ENCODE assay signal across 20 cellular contexts in genomic region chr3:184222521-184222920, GRCh38. TPM values are rescaled to one million over a fixed set of nuclear protein-coding genes. Genes with fewer than 3 reads are reported as not detected.
DNase-seq lines count a peak whose midpoint lies in the region; ATAC-seq, FAIRE-seq and TF ChIP-seq lines count a peak whose summit lies in the region.
"Had no signal": no experiment of that assay in that cellular context is flagged by ENCODE, and none has a peak within 500 bp of the region (broad histone marks: within the 10 kb centered on the region; RNA-seq: fewer than 3 reads in every experiment).

No MANE protein-coding gene starts in this region.

- no peak overlapping the region for H3K4ac ChIP-seq in trophoblast cell (ENCODE audit: low read depth, low read length)

- no peak overlapping the region for H3K23ac ChIP-seq in trophoblast cell (ENCODE audit: low read length)

- no peak overlapping the region for H2AK5ac ChIP-seq in trophoblast cell (ENCODE audit: low read length)

- TF ChIP-seq CTCF in HepG2 (CRISPR knock-in tag; IDR thresholded peaks at IDR 0.05) (no peak), right lobe of liver (IDR thresholded peaks at IDR 0.05) (no peak), HEK293 (tag by site-specific recombination; IDR thresholded peaks at IDR 0.05) (no peak), heart left ventricle (IDR thresholded peaks at IDR 0.05) (no peak)

- H3K36me3 ChIP-seq in HepG2 (replicated peaks in 1 of 2; ENCODE audit: control insufficient read depth in 1 of 2, insufficient read depth in 2 of 2, low read length in 2 of 2) (no peaks in the 10 kb centered on the region), right lobe of liver (no peaks in the 10 kb centered on the region), HEK293 (ENCODE audit: control insufficient read depth in 2 of 2, insufficient read depth in 1 of 2, low read length in 2 of 2) (no peaks in the 10 kb centered on the region), trophoblast cell (ENCODE audit: control insufficient read depth in 1 of 2, insufficient read depth in 2 of 2, low read length in 2 of 2) (no peaks in the 10 kb centered on the region), heart left ventricle (no peaks in the 10 kb centered on the region)
- H3K36me3 ChIP-seq: HAP-1 had no signal

- POLR2A ChIA-PET in HepG2 (lab: Yijun Ruan, JAX): no interaction called here
- POLR2A ChIA-PET in HEK293 (lab: Yijun Ruan, JAX): no interaction called here

- H3K9me3 ChIP-seq in HepG2 (ENCODE audit: low read length): no peaks in the 10 kb centered on the region
- H3K9me3 ChIP-seq in right lobe of liver: no peaks in the 10 kb centered on the region
- H3K9me3 ChIP-seq in HEK293 (ENCODE audit: control insufficient read depth, insufficient read depth, low read depth, low read length): no peaks in the 10 kb centered on the region
- H3K9me3 ChIP-seq in trophoblast cell (ENCODE audit: insufficient read depth, low read depth, low read length): no peaks in the 10 kb centered on the region
- no peaks in the 10 kb centered on the region for H3K9me3 ChIP-seq in heart left ventricle
- H3K9me3 ChIP-seq: A549, HAP-1 had no signal

- H2AFZ ChIP-seq in HepG2 (ENCODE audit: low read length) (no peak overlapping the region), trophoblast cell (ENCODE audit: insufficient read depth, low read length, poor library complexity) (no peak overlapping the region)

- H3K79me2 ChIP-seq in HepG2 (ENCODE audit: insufficient read depth, low read length) (no peaks in the 10 kb centered on the region), trophoblast cell (ENCODE audit: control insufficient read depth, insufficient read depth, low read length, poor library complexity) (no peaks in the 10 kb centered on the region)

- no peak overlapping the region for H4K91ac ChIP-seq in trophoblast cell (ENCODE audit: low read depth, low read length)

- no peak for TF ChIP-seq RAD21 in HepG2 (CRISPR knock-in tag; IDR thresholded peaks at IDR 0.05)

- TF ChIP-seq EP300 in HepG2 (IDR thresholded peaks at IDR 0.05; ENCODE audit: low read depth in 2 of 2, low read length in 2 of 2): no peak
- no peak for TF ChIP-seq EP300 in HepG2 (CRISPR knock-in tag; IDR thresholded peaks at IDR 0.05; ENCODE audit: borderline replicate concordance)

- no peak for TF ChIP-seq POLR2A in HepG2 (IDR thresholded peaks at IDR 0.05; ENCODE audit: insufficient read depth in 1 of 2, low read depth in 2 of 2, low read length in 2 of 2)
- TF ChIP-seq POLR2A in right lobe of liver (IDR thresholded peaks at IDR 0.05): no peak
- no peak for TF ChIP-seq POLR2A in heart left ventricle (IDR thresholded peaks at IDR 0.05)

- intact Hi-C loops in HepG2 (cut with micrococcal nuclease; ENCODE audit: unreplicated experiment): loop anchor here (10.0 kb wide), 1 partner anchor 62 kb away; no protein-coding TSS in a partner anchor
- intact Hi-C loops in right lobe of liver (cut with DNase I): no loop called here
- intact Hi-C loops in heart left ventricle (cut with DNase I): no loop called here

- no peak overlapping the region for H3K18ac ChIP-seq in trophoblast cell (ENCODE audit: low read length)

- H2BK5ac ChIP-seq in trophoblast cell (ENCODE audit: low read depth, low read length, poor library complexity): no peak overlapping the region

- no peak overlapping the region for H2BK120ac ChIP-seq in trophoblast cell (ENCODE audit: insufficient read depth, low read length, poor library complexity)

- H2BK12ac ChIP-seq in trophoblast cell (ENCODE audit: low read length): no peak overlapping the region

- no peak overlapping the region for H3K27ac ChIP-seq in HepG2 (ENCODE audit: extremely low read length, insufficient read depth, low read length)
- no peak overlapping the region for H3K27ac ChIP-seq in right lobe of liver
- H3K27ac ChIP-seq in HEK293 (ENCODE audit: extremely low read depth, low read depth, low read length): no peak overlapping the region
- no peak overlapping the region for H3K27ac ChIP-seq in trophoblast cell (ENCODE audit: low read depth, low read length)
- no peak overlapping the region for H3K27ac ChIP-seq in heart left ventricle
- H3K27ac ChIP-seq: A549 had no signal

- no peaks in the 10 kb centered on the region for H3K4me1 ChIP-seq in HepG2 (ENCODE audit: insufficient read depth, low read length)
- H3K4me1 ChIP-seq in right lobe of liver: no peaks in the 10 kb centered on the region
- no peaks in the 10 kb centered on the region for H3K4me1 ChIP-seq in HEK293 (ENCODE audit: control insufficient read depth, insufficient read depth, low read length)
- no peaks in the 10 kb centered on the region for H3K4me1 ChIP-seq in trophoblast cell (ENCODE audit: control insufficient read depth in 1 of 2, insufficient read depth in 2 of 2, low read length in 2 of 2)
- H3K4me1 ChIP-seq in heart left ventricle: no peaks in the 10 kb centered on the region
- H3K4me1 ChIP-seq: A549, HAP-1 had no signal

- FAIRE-seq in HepG2 (lab: Jason Lieb, UNC) (no peak), RCC 7860 (lab: Jason Lieb, UNC) (no peak)
- FAIRE-seq: A549, G401.6, GM12892, H54 had no signal

- no TSS peak for BruUV-seq in HepG2 (replicated peaks; lab: Mats Ljungman, UMichigan)

- CTCF ChIA-PET in HepG2 (lab: Yijun Ruan, JAX; ENCODE audit: low intra/inter-chr PET ratio, low total read pairs): no interaction called here
- CTCF ChIA-PET in HEK293 (lab: Yijun Ruan, JAX): no interaction called here

- H3K14ac ChIP-seq in trophoblast cell (ENCODE audit: low read length): no peak overlapping the region

- H3K79me1 ChIP-seq in trophoblast cell (ENCODE audit: low read length): no peaks in the 10 kb centered on the region

- no peak overlapping the region for H3K4me2 ChIP-seq in HepG2 (ENCODE audit: low read depth, low read length)
- no peak overlapping the region for H3K4me2 ChIP-seq in trophoblast cell (ENCODE audit: low read length)
- H3K4me2 ChIP-seq: A549 had no signal

- in situ Hi-C loops in HepG2 (cut with HindIII; ENCODE audit: extremely low pct_ligation_motif_present, low pct_unique_long_range_greater_than_20kb): no loop called here

- peaks cover 2% of the 10 kb centered on the region; the same call in 1 of the 2 replicates for H4K20me1 ChIP-seq in HepG2 (ENCODE audit: insufficient read depth, low read length)

- H3K27me3 ChIP-seq in HepG2 (ENCODE audit: control insufficient read depth in 1 of 2, insufficient read depth in 2 of 2, low read length in 2 of 2): peaks cover 0 to 18% of the 10 kb centered on the region in 2 experiments; a peak in 2 of 5 replicates
- no peaks in the 10 kb centered on the region for H3K27me3 ChIP-seq in right lobe of liver
- no peaks in the 10 kb centered on the region for H3K27me3 ChIP-seq in trophoblast cell (ENCODE audit: insufficient read depth, low read length)
- peaks cover 0 to 24% (median 0%) of the 10 kb centered on the region in 9 donors for H3K27me3 ChIP-seq in heart left ventricle

- no peak for ATAC-seq in HepG2
- no peak for ATAC-seq in right lobe of liver
- ATAC-seq in heart left ventricle: no peak
- ATAC-seq: A549 had no signal

- no peak overlapping the region for H4K8ac ChIP-seq in trophoblast cell (ENCODE audit: low read depth, low read length)

- H3K4me3 ChIP-seq in HepG2 (replicated peaks in 1 of 3; ENCODE audit: insufficient read depth in 1 of 3, low read depth in 2 of 3, low read length in 3 of 3) (no peak overlapping the region), right lobe of liver (no peak overlapping the region), HEK293 (ENCODE audit: low read depth, low read length) (no peak overlapping the region), trophoblast cell (ENCODE audit: low read depth, low read length) (no peak overlapping the region), heart left ventricle (no peak overlapping the region)
- H3K4me3 ChIP-seq: A549, HAP-1 had no signal

- H3K9ac ChIP-seq in HepG2 (ENCODE audit: insufficient read depth, low read depth, low read length): no peak overlapping the region
- no peak overlapping the region for H3K9ac ChIP-seq in trophoblast cell (ENCODE audit: low read length)

- no peak for DNase-seq in HepG2 (ENCODE audit: low spot score)
- DNase-seq in right lobe of liver: no peak
- DNase-seq in trophoblast cell: peak; percentile 38 to 64
- no peak for DNase-seq in RCC 7860 (ENCODE audit: low spot score)
- DNase-seq in heart left ventricle: no peak
- DNase-seq: 8988T; ACHN; C1 segment of cervical spinal cord; CD4-positive, alpha-beta memory T cell; COR-L47; DMS153; DND-41; GOT3 had no signal

- 0% methylated on average over 3 of the region's 3 CpGs for WGBS in HepG2 (ENCODE audit: low lambda C conversion rate)
- WGBS in right lobe of liver (ENCODE audit: insufficient coverage, low coverage, low lambda C conversion rate, missing lambda C conversion rate): 62% methylated on average over 3 of the region's 3 CpGs
- no CpG with 5 or more reads among the region's 3 CpGs for WGBS in trophoblast cell (ENCODE audit: extremely low coverage, insufficient coverage, insufficient read length)
- 78 to 91% (median 85%) methylated on average over 3 of the region's 3 CpGs for WGBS in heart left ventricle, 4 donors

- no peak overlapping the region for H4K12ac ChIP-seq in trophoblast cell (ENCODE audit: low read depth, low read length)

RNA-seq across cellular contexts. Expression of gene VWA5B2, which starts 6.9 kb away (rescaled TPM):
- 0.04 TPM in 1 of 2 replicates, not detected in the other for total RNA-seq in HepG2 (2016; rRNA removed; fragmentation: Illumina TruSeq; extraction: Trizol)
- not detected in 2 replicates for total RNA-seq in HepG2 (2016; cell fraction: cytosol; rRNA removed; fragmentation: Illumina TruSeq; extraction: Trizol; ENCODE audit: low read depth)
- total RNA-seq in HepG2 (2016; cell fraction: insoluble cytoplasmic fraction; rRNA removed; fragmentation: Illumina TruSeq; extraction: Trizol): 0.06 TPM in 1 of 2 replicates, not detected in the other
- not detected in 2 replicates for total RNA-seq in HepG2 (2016; cell fraction: membrane; rRNA removed; fragmentation: Illumina TruSeq; extraction: Trizol)
- total RNA-seq in HepG2 (2016; cell fraction: nucleus; rRNA removed; fragmentation: Illumina TruSeq; extraction: Trizol): 0.25 TPM in 1 of 2 replicates, not detected in the other
- polyA plus RNA-seq in HepG2 (2011; rRNA removed): 0.03 and 0.04 TPM in 2 replicates
- not detected in 2 replicates for polyA plus RNA-seq in HepG2 (2011; cell fraction: cytosol; rRNA removed)
- 0.26 and 0.50 TPM in 2 replicates for polyA plus RNA-seq in HepG2 (2011; cell fraction: nucleus; rRNA removed)
- 0.13 TPM in 1 of 2 replicates, not detected in the other for polyA plus RNA-seq in HepG2 (2012)
- polyA plus RNA-seq in HepG2 (2016; cell fraction: cytosol; fragmentation: Illumina TruSeq; extraction: Trizol; ENCODE audit: low read depth): not detected in 2 replicates
- polyA plus RNA-seq in HepG2 (2016; cell fraction: insoluble cytoplasmic fraction; fragmentation: Illumina TruSeq; extraction: Trizol; ENCODE audit: low read depth): 0.07 TPM in 1 of 2 replicates, not detected in the other
- polyA plus RNA-seq in HepG2 (2016; cell fraction: membrane; fragmentation: Illumina TruSeq; extraction: Trizol; ENCODE audit: low read depth): not detected in 2 replicates
- polyA plus RNA-seq in HepG2 (2016; cell fraction: nucleus; fragmentation: Illumina TruSeq; extraction: Trizol; ENCODE audit: insufficient read depth, low read depth): 0.18 and 0.64 TPM in 2 replicates
- polyA minus RNA-seq in HepG2 (2011; rRNA and poly(A)+ RNA removed; ENCODE audit: low replicate concordance): 0.48 and 0.87 TPM in 2 replicates
- not detected in 2 replicates for polyA minus RNA-seq in HepG2 (2011; cell fraction: cytosol; rRNA and poly(A)+ RNA removed)
- not detected in 2 replicates for polyA minus RNA-seq in HepG2 (2011; cell fraction: nucleus; rRNA and poly(A)+ RNA removed)
- total RNA-seq in right lobe of liver: under 1 TPM in 3 of 6 experiments, not detected in 3; 0.21 to 0.59 (median 0.25) TPM
- 0.01 TPM in 2 replicates for polyA plus RNA-seq in trophoblast cell (2013)
- not detected for total RNA-seq in heart left ventricle
- under 1 TPM in 1 of 2 donors, not detected in 1; 0.11 TPM for polyA plus RNA-seq in heart left ventricle
- total RNA-seq: CD4-positive, alpha-beta memory T cell had no signal
- polyA plus RNA-seq: BJ had no signal

RNA-seq across cellular contexts. Expression of gene ALG3, which starts 26.2 kb away (rescaled TPM):
- total RNA-seq in HepG2 (2016; rRNA removed; fragmentation: Illumina TruSeq; extraction: Trizol): 28.8 and 46.6 TPM in 2 replicates
- 47.3 and 56.1 TPM in 2 replicates for total RNA-seq in HepG2 (2016; cell fraction: cytosol; rRNA removed; fragmentation: Illumina TruSeq; extraction: Trizol; ENCODE audit: low read depth)
- 27.8 and 43.4 TPM in 2 replicates for total RNA-seq in HepG2 (2016; cell fraction: insoluble cytoplasmic fraction; rRNA removed; fragmentation: Illumina TruSeq; extraction: Trizol)
- 51.4 and 62.8 TPM in 2 replicates for total RNA-seq in HepG2 (2016; cell fraction: membrane; rRNA removed; fragmentation: Illumina TruSeq; extraction: Trizol)
- 46.0 and 52.3 TPM in 2 replicates for total RNA-seq in HepG2 (2016; cell fraction: nucleus; rRNA removed; fragmentation: Illumina TruSeq; extraction: Trizol)
- 57.1 and 63.2 TPM in 2 replicates for polyA plus RNA-seq in HepG2 (2011; rRNA removed)
- 74.6 and 81.8 TPM in 2 replicates for polyA plus RNA-seq in HepG2 (2011; cell fraction: cytosol; rRNA removed)
- polyA plus RNA-seq in HepG2 (2011; cell fraction: nucleus; rRNA removed): 94.7 and 101 TPM in 2 replicates
- 43.5 and 53.9 TPM in 2 replicates for polyA plus RNA-seq in HepG2 (2012)
- 72.7 and 85.7 TPM in 2 replicates for polyA plus RNA-seq in HepG2 (2016; cell fraction: cytosol; fragmentation: Illumina TruSeq; extraction: Trizol; ENCODE audit: low read depth)
- polyA plus RNA-seq in HepG2 (2016; cell fraction: insoluble cytoplasmic fraction; fragmentation: Illumina TruSeq; extraction: Trizol; ENCODE audit: low read depth): 39.8 and 50.9 TPM in 2 replicates
- 95.5 and 96.4 TPM in 2 replicates for polyA plus RNA-seq in HepG2 (2016; cell fraction: membrane; fragmentation: Illumina TruSeq; extraction: Trizol; ENCODE audit: low read depth)
- 113 and 119 TPM in 2 replicates for polyA plus RNA-seq in HepG2 (2016; cell fraction: nucleus; fragmentation: Illumina TruSeq; extraction: Trizol; ENCODE audit: insufficient read depth, low read depth)
- polyA minus RNA-seq in HepG2 (2011; rRNA and poly(A)+ RNA removed; ENCODE audit: low replicate concordance): 275 and 712 TPM in 2 replicates
- 45.2 and 48.1 TPM in 2 replicates for polyA minus RNA-seq in HepG2 (2011; cell fraction: cytosol; rRNA and poly(A)+ RNA removed)
- polyA minus RNA-seq in HepG2 (2011; cell fraction: nucleus; rRNA and poly(A)+ RNA removed): 80.9 and 81.0 TPM in 2 replicates
- total RNA-seq in right lobe of liver: 100 to 1,000 TPM in 2 of 6 experiments, 10 to 100 TPM in 4; 29.3 to 130 (median 35.5) TPM
- 48.2 and 49.8 TPM in 2 replicates for polyA plus RNA-seq in trophoblast cell (2013)
- 10 to 100 TPM; 10.9 to 49.1 (median 17.0) TPM for total RNA-seq in heart left ventricle
- 10 to 100 TPM; 15.5 to 68.1 TPM for polyA plus RNA-seq in heart left ventricle

RNA-seq across cellular contexts. Expression of gene EEF1AKMT4, which starts 27.0 kb away (rescaled TPM):
- 13.1 and 16.4 TPM in 2 replicates for total RNA-seq in HepG2 (2016; rRNA removed; fragmentation: Illumina TruSeq; extraction: Trizol)
- total RNA-seq in HepG2 (2016; cell fraction: cytosol; rRNA removed; fragmentation: Illumina TruSeq; extraction: Trizol; ENCODE audit: low read depth): 3.9 and 4.5 TPM in 2 replicates
- total RNA-seq in HepG2 (2016; cell fraction: insoluble cytoplasmic fraction; rRNA removed; fragmentation: Illumina TruSeq; extraction: Trizol): 14.7 and 16.4 TPM in 2 replicates
- total RNA-seq in HepG2 (2016; cell fraction: membrane; rRNA removed; fragmentation: Illumina TruSeq; extraction: Trizol): 7.3 and 8.6 TPM in 2 replicates
- 6.3 and 6.6 TPM in 2 replicates for total RNA-seq in HepG2 (2016; cell fraction: nucleus; rRNA removed; fragmentation: Illumina TruSeq; extraction: Trizol)
- 14.6 and 15.8 TPM in 2 replicates for polyA plus RNA-seq in HepG2 (2011; rRNA removed)
- polyA plus RNA-seq in HepG2 (2011; cell fraction: cytosol; rRNA removed): 21.1 and 28.9 TPM in 2 replicates
- polyA plus RNA-seq in HepG2 (2011; cell fraction: nucleus; rRNA removed): 9.1 and 9.2 TPM in 2 replicates
- 6.5 and 12.4 TPM in 2 replicates for polyA plus RNA-seq in HepG2 (2012)
- 4.8 and 4.9 TPM in 2 replicates for polyA plus RNA-seq in HepG2 (2016; cell fraction: cytosol; fragmentation: Illumina TruSeq; extraction: Trizol; ENCODE audit: low read depth)
- polyA plus RNA-seq in HepG2 (2016; cell fraction: insoluble cytoplasmic fraction; fragmentation: Illumina TruSeq; extraction: Trizol; ENCODE audit: low read depth): 17.4 and 17.7 TPM in 2 replicates
- 7.4 and 7.6 TPM in 2 replicates for polyA plus RNA-seq in HepG2 (2016; cell fraction: membrane; fragmentation: Illumina TruSeq; extraction: Trizol; ENCODE audit: low read depth)
- polyA plus RNA-seq in HepG2 (2016; cell fraction: nucleus; fragmentation: Illumina TruSeq; extraction: Trizol; ENCODE audit: insufficient read depth, low read depth): 6.9 and 8.1 TPM in 2 replicates
- polyA minus RNA-seq in HepG2 (2011; rRNA and poly(A)+ RNA removed; ENCODE audit: low replicate concordance): 33.3 and 107 TPM in 2 replicates
- polyA minus RNA-seq in HepG2 (2011; cell fraction: cytosol; rRNA and poly(A)+ RNA removed): 4.6 and 4.7 TPM in 2 replicates
- 7.3 and 9.4 TPM in 2 replicates for polyA minus RNA-seq in HepG2 (2011; cell fraction: nucleus; rRNA and poly(A)+ RNA removed)
- 10 to 100 TPM in 2 of 6 experiments, 1 to 10 TPM in 4; 4.9 to 19.4 (median 7.1) TPM for total RNA-seq in right lobe of liver
- polyA plus RNA-seq in trophoblast cell (2013): 6.1 and 6.2 TPM in 2 replicates
- total RNA-seq in heart left ventricle: 1 to 10 TPM in 7 of 9 donors, under 1 TPM in 2; 0.66 to 4.2 (median 2.1) TPM
- polyA plus RNA-seq in heart left ventricle: 10 to 100 TPM in 1 of 2 donors, 1 to 10 TPM in 1; 1.9 to 16.7 TPM

RNA-seq across cellular contexts. Expression of gene ABCF3, which starts 36.5 kb away (rescaled TPM):
- 32.7 and 38.8 TPM in 2 replicates for total RNA-seq in HepG2 (2016; rRNA removed; fragmentation: Illumina TruSeq; extraction: Trizol)
- total RNA-seq in HepG2 (2016; cell fraction: cytosol; rRNA removed; fragmentation: Illumina TruSeq; extraction: Trizol; ENCODE audit: low read depth): 7.0 and 8.6 TPM in 2 replicates
- 30.5 and 38.2 TPM in 2 replicates for total RNA-seq in HepG2 (2016; cell fraction: insoluble cytoplasmic fraction; rRNA removed; fragmentation: Illumina TruSeq; extraction: Trizol)
- total RNA-seq in HepG2 (2016; cell fraction: membrane; rRNA removed; fragmentation: Illumina TruSeq; extraction: Trizol): 9.7 and 13.0 TPM in 2 replicates
- total RNA-seq in HepG2 (2016; cell fraction: nucleus; rRNA removed; fragmentation: Illumina TruSeq; extraction: Trizol): 31.0 and 40.0 TPM in 2 replicates
- polyA plus RNA-seq in HepG2 (2011; rRNA removed): 46.5 and 48.2 TPM in 2 replicates
- 30.2 and 39.9 TPM in 2 replicates for polyA plus RNA-seq in HepG2 (2011; cell fraction: cytosol; rRNA removed)
- polyA plus RNA-seq in HepG2 (2011; cell fraction: nucleus; rRNA removed): 164 and 188 TPM in 2 replicates
- polyA plus RNA-seq in HepG2 (2012): 28.3 and 31.4 TPM in 2 replicates
- polyA plus RNA-seq in HepG2 (2016; cell fraction: cytosol; fragmentation: Illumina TruSeq; extraction: Trizol; ENCODE audit: low read depth): 4.3 TPM in 2 replicates
- 30.4 and 34.2 TPM in 2 replicates for polyA plus RNA-seq in HepG2 (2016; cell fraction: insoluble cytoplasmic fraction; fragmentation: Illumina TruSeq; extraction: Trizol; ENCODE audit: low read depth)
- polyA plus RNA-seq in HepG2 (2016; cell fraction: membrane; fragmentation: Illumina TruSeq; extraction: Trizol; ENCODE audit: low read depth): 5.7 and 8.3 TPM in 2 replicates
- polyA plus RNA-seq in HepG2 (2016; cell fraction: nucleus; fragmentation: Illumina TruSeq; extraction: Trizol; ENCODE audit: insufficient read depth, low read depth): 92.9 and 103 TPM in 2 replicates
- polyA minus RNA-seq in HepG2 (2011; rRNA and poly(A)+ RNA removed; ENCODE audit: low replicate concordance): 79.8 and 202 TPM in 2 replicates
- polyA minus RNA-seq in HepG2 (2011; cell fraction: cytosol; rRNA and poly(A)+ RNA removed): 25.1 and 28.6 TPM in 2 replicates
- polyA minus RNA-seq in HepG2 (2011; cell fraction: nucleus; rRNA and poly(A)+ RNA removed): 71.1 and 80.3 TPM in 2 replicates
- total RNA-seq in right lobe of liver: 10 to 100 TPM; 33.7 to 40.6 (median 38.5) TPM
- polyA plus RNA-seq in trophoblast cell (2013): 31.9 and 32.0 TPM in 2 replicates
- total RNA-seq in heart left ventricle: 10 to 100 TPM; 58.2 to 81.9 (median 69.2) TPM
- polyA plus RNA-seq in heart left ventricle: 10 to 100 TPM; 63.4 to 80.5 TPM

RNA-seq across cellular contexts. Expression of gene CAMK2N2, which starts 38.8 kb away (rescaled TPM):
- total RNA-seq in HepG2 (2016; rRNA removed; fragmentation: Illumina TruSeq; extraction: Trizol) (0.27 TPM in 1 of 2 replicates, not detected in the other), right lobe of liver (under 1 TPM in 3 of 6 experiments, not detected in 3; 0.21 to 0.42 (median 0.24) TPM), heart left ventricle (under 1 TPM in 4 of 9 donors, not detected in 5; 0.17 to 0.37 (median 0.29) TPM)
- total RNA-seq in HepG2 (2016; cell fraction: cytosol; rRNA removed; fragmentation: Illumina TruSeq; extraction: Trizol; ENCODE audit: low read depth): not detected in 2 replicates
- 0.09 and 0.27 TPM in 2 replicates for total RNA-seq in HepG2 (2016; cell fraction: insoluble cytoplasmic fraction; rRNA removed; fragmentation: Illumina TruSeq; extraction: Trizol)
- 0.34 and 0.72 TPM in 2 replicates for total RNA-seq in HepG2 (2016; cell fraction: membrane; rRNA removed; fragmentation: Illumina TruSeq; extraction: Trizol)
- not detected in 2 replicates for total RNA-seq in HepG2 (2016; cell fraction: nucleus; rRNA removed; fragmentation: Illumina TruSeq; extraction: Trizol)
- polyA plus RNA-seq in HepG2 (2011; rRNA removed) (0.04 and 0.12 TPM in 2 replicates), heart left ventricle (under 1 TPM in 1 of 2 donors, not detected in 1; 0.14 TPM)
- 0.07 and 0.08 TPM in 2 replicates for polyA plus RNA-seq in HepG2 (2011; cell fraction: cytosol; rRNA removed)
- 0.09 and 0.16 TPM in 2 replicates for polyA plus RNA-seq in HepG2 (2011; cell fraction: nucleus; rRNA removed)
- polyA plus RNA-seq in HepG2 (2012): not detected in 2 replicates
- 0.95 and 1.1 TPM in 2 replicates for polyA plus RNA-seq in HepG2 (2016; cell fraction: cytosol; fragmentation: Illumina TruSeq; extraction: Trizol; ENCODE audit: low read depth)
- polyA plus RNA-seq in HepG2 (2016; cell fraction: insoluble cytoplasmic fraction; fragmentation: Illumina TruSeq; extraction: Trizol; ENCODE audit: low read depth): not detected in 2 replicates
- polyA plus RNA-seq in HepG2 (2016; cell fraction: membrane; fragmentation: Illumina TruSeq; extraction: Trizol; ENCODE audit: low read depth): 1.00 and 1.2 TPM in 2 replicates
- 0.46 and 0.47 TPM in 2 replicates for polyA plus RNA-seq in HepG2 (2016; cell fraction: nucleus; fragmentation: Illumina TruSeq; extraction: Trizol; ENCODE audit: insufficient read depth, low read depth)
- polyA minus RNA-seq in HepG2 (2011; rRNA and poly(A)+ RNA removed; ENCODE audit: low replicate concordance): 7.5 TPM in 1 of 2 replicates, not detected in the other
- polyA minus RNA-seq in HepG2 (2011; cell fraction: cytosol; rRNA and poly(A)+ RNA removed): 0.44 TPM in 1 of 2 replicates, not detected in the other
- polyA minus RNA-seq in HepG2 (2011; cell fraction: nucleus; rRNA and poly(A)+ RNA removed): not detected in 2 replicates
- polyA plus RNA-seq in trophoblast cell (2013): 0.42 and 0.47 TPM in 2 replicates
- polyA plus RNA-seq: CD4-positive, alpha-beta memory T cell had no signal

Comparison
In these comparisons a context has a peak if more than half of its experiments do, and no peak if none do; other contexts are left out.
1. DNase-seq: peak in trophoblast cell (2 of 2); none in HepG2 (single experiment), right lobe of liver (0 of 3), RCC 7860 (single experiment) and heart left ventricle (0 of 5).